Comparison of ENCODE assay signal across 31 cellular contexts in genomic region chr13:88717946-88718345, GRCh38.
"Had no signal": no experiment of that assay in that cellular context is flagged by ENCODE, and none has a peak within 500 bp of the region (broad histone marks: within the 10 kb centered on the region; RNA-seq: fewer than 3 reads in every experiment).

No MANE protein-coding gene starts in this region.

- ATAC-seq: activated CD4-positive, alpha-beta T cell treated with anti-CD3 and anti-CD28 coated beads for 36 hours; activated naive CD4-positive, alpha-beta T cell treated with anti-CD3 and anti-CD28 coated beads, Interleukin-2, amount 50 U/mL, for 72 hours; activated T-cell treated with anti-CD3 and anti-CD28 coated beads, Interleukin-2, amount 50 U/mL, for 72 hours; effector memory CD8-positive, alpha-beta T cell; gastroesophageal sphincter had no signal

- H3K27me3 ChIP-seq: brain microvascular endothelial cell, esophagus squamous epithelium, gastroesophageal sphincter had no signal

- H3K36me3 Mint-ChIP-seq: activated naive CD4-positive, alpha-beta T cell treated with anti-CD3 and anti-CD28 coated beads, Interleukin-2, amount 10 ng/mL, durations not matched to agents 7 days and 5 days; activated naive CD8-positive, alpha-beta T cell treated with anti-CD3 and anti-CD28 coated beads, Interleukin-2, amount 10 ng/mL, durations not matched to agents 7 days and 5 days had no signal

- H3K4me3 Mint-ChIP-seq: activated CD4-positive, alpha-beta memory T cell treated with anti-CD3 and anti-CD28 coated beads, Interleukin-2, amount 10 ng/mL, durations not matched to agents 7 days and 5 days; activated CD4-positive, alpha-beta T cell treated with anti-CD3 and anti-CD28 coated beads for 36 hours; activated CD4-positive, alpha-beta T cell treated with anti-CD3 and anti-CD28 coated beads, Interleukin-2, amount 10 ng/mL, durations not matched to agents 7 days and 5 days; activated naive CD4-positive, alpha-beta T cell treated with anti-CD3 and anti-CD28 coated beads, Interleukin-2, amount 10 ng/mL, durations not matched to agents 7 days and 5 days; activated naive CD8-positive, alpha-beta T cell treated with anti-CD3 and anti-CD28 coated beads, Interleukin-2, amount 10 ng/mL, durations not matched to agents 7 days and 5 days; activated T-cell treated with anti-CD3 and anti-CD28 coated beads, Interleukin-2, amount 50 U/mL, for 24 hours; activated T-cell treated with anti-CD3 and anti-CD28 coated beads, Interleukin-2, amount 50 U/mL, for 72 hours; central memory CD8-positive, alpha-beta T cell; effector memory CD8-positive, alpha-beta T cell; T-helper 1 cell treated with Interleukin-12 subunit alpha and Interleukin-12 subunit beta and Interleukin-4 antibody, amounts not matched to agents 30 μg/mL and 1 μg/mL, for 36 hours; T-helper 2 cell treated with Interferon-gamma antibody and Interleukin-4, amounts not matched to agents 5 μg/mL and 100 μg/mL, for 36 hours had no signal

- DNase-seq: activated CD4-positive, alpha-beta memory T cell treated with anti-CD3 and anti-CD28 coated beads, Interleukin-2, amount 10 ng/mL, durations not matched to agents 7 days and 5 days; activated CD4-positive, alpha-beta T cell treated with anti-CD3 and anti-CD28 coated beads for 36 hours; activated CD4-positive, alpha-beta T cell treated with anti-CD3 and anti-CD28 coated beads, Interleukin-2, amount 10 ng/mL, durations not matched to agents 7 days and 5 days; activated CD4-positive, alpha-beta T cell treated with anti-CD3 and anti-CD28 coated beads, Interleukin-2, amount 50 U/mL, for 4 hours; activated CD4-positive, CD25-positive, alpha-beta regulatory T cell; activated CD4-positive, CD25-positive, alpha-beta regulatory T cell treated with anti-CD3 and anti-CD28 coated beads, Interleukin-2, amount 50 U/mL, for 72 hours; activated CD8-positive, alpha-beta memory T cell treated with anti-CD3 and anti-CD28 coated beads, Interleukin-2, amount 50 U/mL, for 48 hours; activated gamma-delta T cell; activated naive CD4-positive, alpha-beta T cell; activated naive CD4-positive, alpha-beta T cell treated with anti-CD3 and anti-CD28 coated beads, Interleukin-2, amount 10 ng/mL, durations not matched to agents 7 days and 5 days; activated naive CD8-positive, alpha-beta T cell treated with anti-CD3 and anti-CD28 coated beads, Interleukin-2, amount 10 ng/mL, durations not matched to agents 7 days and 5 days; activated T-cell treated with anti-CD3 and anti-CD28 coated beads for 4 hours; activated T-cell treated with anti-CD3 and anti-CD28 coated beads, Interleukin-2, amount 50 U/mL, for 24 hours; activated T-cell treated with anti-CD3 and anti-CD28 coated beads, Interleukin-2, amount 50 U/mL, for 72 hours; anterior cingulate cortex; brain microvascular endothelial cell; cortex of kidney; dermis blood vessel endothelial cell; effector CD4-positive, alpha-beta T cell; effector memory CD8-positive, alpha-beta T cell; esophagus squamous epithelium; foreskin melanocyte; head of caudate nucleus; T1000; WERI-Rb-1 had no signal

- H3K36me3 ChIP-seq: brain microvascular endothelial cell, esophagus squamous epithelium, gastroesophageal sphincter, WERI-Rb-1 had no signal

- H3K9me3 ChIP-seq: esophagus squamous epithelium had no signal

- H3K4me1 Mint-ChIP-seq: activated CD4-positive, alpha-beta memory T cell treated with anti-CD3 and anti-CD28 coated beads, Interleukin-2, amount 10 ng/mL, durations not matched to agents 7 days and 5 days; activated CD4-positive, alpha-beta T cell treated with anti-CD3 and anti-CD28 coated beads for 36 hours; activated CD4-positive, alpha-beta T cell treated with anti-CD3 and anti-CD28 coated beads, Interleukin-2, amount 10 ng/mL, durations not matched to agents 7 days and 5 days; activated naive CD4-positive, alpha-beta T cell treated with anti-CD3 and anti-CD28 coated beads, Interleukin-2, amount 10 ng/mL, durations not matched to agents 7 days and 5 days; activated naive CD8-positive, alpha-beta T cell treated with anti-CD3 and anti-CD28 coated beads, Interleukin-2, amount 10 ng/mL, durations not matched to agents 7 days and 5 days; central memory CD8-positive, alpha-beta T cell had no signal

- H3K27ac ChIP-seq: brain microvascular endothelial cell, epithelial cell of prostate, esophagus squamous epithelium, gastroesophageal sphincter, WERI-Rb-1 had no signal

- H3K4me3 ChIP-seq: esophagus squamous epithelium, gastroesophageal sphincter had no signal

- H3K27me3 Mint-ChIP-seq: activated CD4-positive, alpha-beta memory T cell treated with anti-CD3 and anti-CD28 coated beads, Interleukin-2, amount 10 ng/mL, durations not matched to agents 7 days and 5 days; activated CD4-positive, alpha-beta T cell treated with anti-CD3 and anti-CD28 coated beads for 36 hours; activated CD4-positive, alpha-beta T cell treated with anti-CD3 and anti-CD28 coated beads, Interleukin-2, amount 10 ng/mL, durations not matched to agents 7 days and 5 days; activated naive CD4-positive, alpha-beta T cell treated with anti-CD3 and anti-CD28 coated beads, Interleukin-2, amount 10 ng/mL, durations not matched to agents 7 days and 5 days; activated naive CD8-positive, alpha-beta T cell treated with anti-CD3 and anti-CD28 coated beads, Interleukin-2, amount 10 ng/mL, durations not matched to agents 7 days and 5 days; activated T-cell treated with anti-CD3 and anti-CD28 coated beads, Interleukin-2, amount 50 U/mL, for 24 hours; central memory CD8-positive, alpha-beta T cell; effector memory CD8-positive, alpha-beta T cell had no signal

- H3K4me1 ChIP-seq: esophagus squamous epithelium, gastroesophageal sphincter had no signal

- H3K27ac Mint-ChIP-seq: activated CD4-positive, alpha-beta memory T cell treated with anti-CD3 and anti-CD28 coated beads, Interleukin-2, amount 10 ng/mL, durations not matched to agents 7 days and 5 days; activated CD4-positive, alpha-beta T cell treated with anti-CD3 and anti-CD28 coated beads for 36 hours; activated CD4-positive, alpha-beta T cell treated with anti-CD3 and anti-CD28 coated beads, Interleukin-2, amount 10 ng/mL, durations not matched to agents 7 days and 5 days; activated naive CD4-positive, alpha-beta T cell treated with anti-CD3 and anti-CD28 coated beads, Interleukin-2, amount 10 ng/mL, durations not matched to agents 7 days and 5 days; activated naive CD4-positive, alpha-beta T cell treated with anti-CD3 and anti-CD28 coated beads, Interleukin-2, amount 50 U/mL, for 72 hours; activated naive CD8-positive, alpha-beta T cell treated with anti-CD3 and anti-CD28 coated beads, Interleukin-2, amount 10 ng/mL, durations not matched to agents 7 days and 5 days; activated T-cell treated with anti-CD3 and anti-CD28 coated beads, Interleukin-2, amount 50 U/mL, for 24 hours; activated T-cell treated with anti-CD3 and anti-CD28 coated beads, Interleukin-2, amount 50 U/mL, for 72 hours; effector memory CD8-positive, alpha-beta T cell; T-helper 1 cell treated with Interleukin-12 subunit alpha and Interleukin-12 subunit beta and Interleukin-4 antibody, amounts not matched to agents 30 μg/mL and 1 μg/mL, for 36 hours; T-helper 2 cell treated with Interferon-gamma antibody and Interleukin-4, amounts not matched to agents 5 μg/mL and 100 μg/mL, for 36 hours had no signal
